14 cellular contexts compared by ENCODE assay signal in the genomic region with DNA sequence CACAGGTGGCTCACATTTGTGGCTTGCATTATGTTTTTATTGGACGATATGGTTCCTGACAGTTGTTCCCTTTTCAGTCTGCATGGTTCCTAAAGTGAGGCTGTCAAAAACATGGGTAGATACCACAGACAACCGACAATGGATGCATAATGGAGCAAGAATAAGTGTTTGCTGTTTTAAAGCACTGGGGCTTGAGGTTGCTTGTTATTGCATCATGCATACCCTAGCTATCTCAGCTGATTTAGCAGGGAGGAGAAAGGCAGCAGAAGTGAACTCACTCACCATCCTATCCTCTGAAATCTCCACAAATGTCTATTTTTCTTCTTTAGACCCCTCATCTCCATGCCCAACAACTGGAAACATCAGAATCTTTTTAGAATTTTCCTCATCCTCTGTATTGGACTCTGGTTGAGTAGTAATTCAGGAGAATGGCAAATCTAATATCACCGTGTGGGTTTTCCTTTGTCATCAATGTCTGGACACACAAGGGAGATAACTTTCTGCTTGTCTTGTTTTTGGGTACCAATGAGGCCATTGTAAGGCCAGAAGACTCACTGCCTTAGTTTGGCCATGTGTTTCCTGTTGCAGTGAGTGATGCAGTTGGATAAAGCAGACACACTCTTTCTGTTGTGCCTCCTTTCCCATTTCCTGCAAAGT. TPM values are rescaled to one million over a fixed set of nuclear protein-coding genes. Genes with fewer than 3 reads are reported as not detected.
DNase-seq lines count a peak whose midpoint lies in the region; TF ChIP-seq lines count a peak whose summit lies in the region.
"Had no signal": no experiment of that assay in that cellular context is flagged by ENCODE, and none has a peak within 500 bp of the region (broad histone marks: within the 10 kb centered on the region; RNA-seq: fewer than 3 reads in every experiment).

No MANE protein-coding gene starts in this region.

- no peak overlapping the region for H3K4me2 ChIP-seq in GM23248 (ENCODE audit: unreplicated experiment)

- H3F3A ChIP-seq in GM23248 (ENCODE audit: insufficient read depth): no peaks in the 10 kb centered on the region

- H3K36me3 ChIP-seq in GM23248 (ENCODE audit: low read depth): no peaks in the 10 kb centered on the region
- H3K36me3 ChIP-seq: thoracic aorta had no signal

- H3K27ac ChIP-seq in GM23248: no peak overlapping the region
- H3K27ac ChIP-seq: thoracic aorta had no signal

- no peak overlapping the region for H3K4me3 ChIP-seq in AG09309 (ENCODE audit: control insufficient read depth, low read depth, low read length)
- H3K4me3 ChIP-seq in GM23248: no peak overlapping the region
- H3K4me3 ChIP-seq in choroid plexus epithelial cell (ENCODE audit: low read depth, low read length): no peak overlapping the region
- H3K4me3 ChIP-seq: thoracic aorta had no signal

- H4K20me1 ChIP-seq in GM23248 (ENCODE audit: insufficient read depth): no peaks in the 10 kb centered on the region

- peaks cover 47% of the 10 kb centered on the region for H3K27me3 ChIP-seq in GM23248 (replicated peaks; ENCODE audit: insufficient read depth)

- intact Hi-C loops in head of caudate nucleus (cut with DNase I): no loop called here

- no peak overlapping the region for H3K9ac ChIP-seq in GM23248

- H3K79me2 ChIP-seq in GM23248 (ENCODE audit: insufficient read depth): no peaks in the 10 kb centered on the region

- no peaks in the 10 kb centered on the region for H3K9me2 ChIP-seq in GM23248 (ENCODE audit: insufficient read depth)

- TF ChIP-seq CTCF in AG09309 (IDR thresholded peaks at IDR 0.05; ENCODE audit: control insufficient read depth, insufficient read depth, low read depth, low read length, missing control alignments) (no peak), choroid plexus epithelial cell (conservative IDR thresholded peaks at IDR 0.05; ENCODE audit: low read depth, low read length) (no peak)

- DNase-seq in AG09309 (ENCODE audit: low read depth) (peak; percentile 35), GM23248 (peak; percentile 7), NOMO-1 treated with DMSO at 0.1 percent for 48 hours (lab: John Stamatoyannopoulos, UW; ENCODE audit: unreplicated experiment) (peak; percentile 92), choroid plexus epithelial cell (ENCODE audit: low read depth) (peak; percentile 70), head of caudate nucleus (no peak)
- no peak for DNase-seq in stimulated activated CD4-positive, alpha-beta T cell treated with anti-CD3 and anti-CD28 coated beads, Interleukin-1b, Interleukin-23, amount 100 ng/mL, for 48 hours
- DNase-seq in activated effector memory CD4-positive, alpha-beta T cell treated with anti-CD3 and anti-CD28 coated beads, Interleukin-2, amount 50 U/mL, for 16 hours: no peak
- DNase-seq in effector CD8-positive, alpha-beta T cell (lab: John Stamatoyannopoulos, UW): no peak
- DNase-seq: activated naive CD4-positive, alpha-beta T cell; DMS79 treated with DMSO at 0.1 percent for 48 hours; endodermal cell; NCI-H526; Right ventricle myocardium superior had no signal

- no peaks in the 10 kb centered on the region for H3K9me3 ChIP-seq in GM23248 (ENCODE audit: low read depth)
- H3K9me3 ChIP-seq: thoracic aorta had no signal

- 26 to 28% methylated on average over 3 of the region's 3 CpGs for WGBS in GM23248 (ENCODE audit: low coverage in 1 of 2, low lambda C conversion rate in 2 of 2, missing lambda C conversion rate in 2 of 2), 2 experiments

- H3K4me1 ChIP-seq in GM23248 (ENCODE audit: insufficient read depth): no peaks in the 10 kb centered on the region

- H2AFZ ChIP-seq in GM23248: no peak overlapping the region

- in situ Hi-C loops in GM23248 (cut with MboI): no loop called here

RNA-seq across cellular contexts. Expression of a gene that starts 46.7 kb away (rescaled TPM):
- total RNA-seq in GM23248 (2014; rRNA removed; shearing (Covaris generic)): 0.38 and 0.65 TPM in 2 replicates
- polyA plus RNA-seq in GM23248 (2016; fragmentation: Nextera tagmentation; extraction: Ambion mirVana): 0.67 and 1.0 TPM in 2 replicates

RNA-seq across cellular contexts. Expression of a gene that starts 47.0 kb away (rescaled TPM):
- 4.0 and 5.1 TPM in 2 replicates for total RNA-seq in GM23248 (2014; rRNA removed; shearing (Covaris generic))
- 3.2 and 3.6 TPM in 2 replicates for polyA plus RNA-seq in GM23248 (2016; fragmentation: Nextera tagmentation; extraction: Ambion mirVana)

RNA-seq across cellular contexts. Expression of a gene that starts 55.3 kb away (rescaled TPM):
- total RNA-seq in GM23248 (2014; rRNA removed; shearing (Covaris generic)): not detected in 2 replicates
- polyA plus RNA-seq in GM23248 (2016; fragmentation: Nextera tagmentation; extraction: Ambion mirVana): 0.15 and 0.39 TPM in 2 replicates
- total RNA-seq: endodermal cell had no signal

Comparison
In these comparisons a context has a peak if more than half of its experiments do, and no peak if none do; other contexts are left out.
1. DNase-seq: peak in AG09309 (single experiment), GM23248 (single experiment), NOMO-1 treated with DMSO at 0.1 percent for 48 hours (single experiment) and choroid plexus epithelial cell (single experiment); none in stimulated activated CD4-positive, alpha-beta T cell treated with anti-CD3 and anti-CD28 coated beads, Interleukin-1b, Interleukin-23, amount 100 ng/mL, for 48 hours (single experiment), activated effector memory CD4-positive, alpha-beta T cell treated with anti-CD3 and anti-CD28 coated beads, Interleukin-2, amount 50 U/mL, for 16 hours (single experiment), effector CD8-positive, alpha-beta T cell (single experiment) and head of caudate nucleus (0 of 42).